In the genomic region with DNA sequence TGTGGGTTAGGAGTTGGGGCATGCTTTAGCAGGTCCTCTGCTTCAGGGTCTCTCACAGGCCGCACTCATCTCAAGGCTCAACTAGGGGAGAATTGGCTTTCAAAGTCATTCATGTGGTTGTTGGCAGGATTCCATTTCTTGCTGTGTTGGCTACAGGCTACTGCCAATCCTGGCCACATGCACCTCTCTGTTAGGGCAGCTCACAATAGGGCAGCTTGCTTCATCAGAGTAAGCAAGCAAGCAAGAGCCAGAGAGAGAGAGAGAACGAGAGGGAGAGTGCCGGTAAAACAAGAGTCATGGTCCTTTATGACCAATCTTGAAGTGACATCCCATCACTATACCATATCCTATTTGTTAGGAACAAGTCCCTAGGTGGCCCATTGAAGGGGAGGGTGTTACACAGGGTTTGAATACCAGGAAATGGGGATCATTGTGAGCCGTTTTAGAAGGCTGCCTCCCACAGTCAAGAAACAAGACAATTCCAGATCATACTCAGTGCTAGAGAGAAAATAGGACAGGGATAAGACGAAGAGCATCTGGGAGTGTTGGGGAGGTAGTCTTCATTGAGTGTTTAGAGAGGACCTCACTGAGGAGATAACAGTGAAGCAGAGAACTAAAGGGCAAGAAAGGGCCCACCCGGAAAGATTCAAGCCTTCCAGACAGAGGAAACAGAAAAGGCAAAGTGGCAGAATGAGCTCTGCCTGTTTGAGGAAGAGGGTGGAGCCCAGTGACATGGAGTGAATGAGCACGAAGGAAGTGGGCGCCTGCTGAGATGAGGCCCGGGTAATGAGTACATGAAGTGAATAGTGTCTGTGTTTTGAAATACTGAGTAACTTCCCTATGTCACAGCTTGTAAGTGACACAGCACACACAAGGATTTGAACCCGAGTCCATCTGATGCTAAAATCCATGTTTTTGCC, we compare ENCODE assay signal across 9 cellular contexts. TPM values are rescaled to one million over a fixed set of nuclear protein-coding genes. Genes with fewer than 3 reads are reported as not detected.
DNase-seq lines count a peak whose midpoint lies in the region; ATAC-seq, FAIRE-seq and TF ChIP-seq lines count a peak whose summit lies in the region.
"Had no signal": no experiment of that assay in that cellular context is flagged by ENCODE, and none has a peak within 500 bp of the region (broad histone marks: within the 10 kb centered on the region; RNA-seq: fewer than 3 reads in every experiment).

No MANE protein-coding gene starts in this region.

- DNase-seq in GF-D8 (lab: John Stamatoyannopoulos, UW) (peak; percentile 93), T-cell (peak; percentile 21 to 72 (median 49)), astrocyte (ENCODE audit: low read depth) (no peak), mucosa of descending colon (peak in 2 of 3 donors; percentile 29 to 69), LoVo (ENCODE audit: low spot score) (no peak), H7 (no peak), SW480 (ENCODE audit: low spot score) (no peak)

- no peaks in the 10 kb centered on the region for H3K36me3 Mint-ChIP-seq in T-cell
- peaks cover 1% of the 10 kb centered on the region for H3K36me3 Mint-ChIP-seq in astrocyte (ENCODE audit: low read depth, unreplicated experiment)

- no peak overlapping the region for H3K27ac ChIP-seq in astrocyte (ENCODE audit: low read depth, low read length)
- H3K27ac ChIP-seq in stomach smooth muscle (ENCODE audit: low read length) = peak overlapping the region; percentile 24

- H2AFZ ChIP-seq in astrocyte (ENCODE audit: low read depth, low read length) = peak overlapping the region; percentile 38

- H3K4me2 ChIP-seq in astrocyte (ENCODE audit: low read length) = peak overlapping the region; percentile 7

- peak overlapping the region in 2 of 3 donors; percentile 19 to 29 for H3K4me3 Mint-ChIP-seq in T-cell
- no peak overlapping the region for H3K4me3 Mint-ChIP-seq in astrocyte (ENCODE audit: unreplicated experiment)

- CTCF ChIA-PET in T-cell (lab: Charles Lee) = interaction anchor here (0.6 to 2.2 kb wide), 4 partner anchors 8 to 566 kb away, joined by 3 to 6 read pairs (median 4); no protein-coding TSS in a partner anchor

- H3K27me3 Mint-ChIP-seq in T-cell (peaks cover 0 to 2% of the 10 kb centered on the region in 2 donors), astrocyte (ENCODE audit: low read depth, unreplicated experiment) (peaks cover 2% of the 10 kb centered on the region)

- H3K79me2 ChIP-seq in astrocyte (ENCODE audit: insufficient read depth, low read length) = no peaks in the 10 kb centered on the region

- H3K9me3 Mint-ChIP-seq in T-cell = no peaks in the 10 kb centered on the region
- H3K9me3 Mint-ChIP-seq in astrocyte (ENCODE audit: unreplicated experiment) = peaks cover 7% of the 10 kb centered on the region

- POLR2A ChIA-PET in T-cell (lab: Charles Lee) = interaction anchor here (0.6 kb wide), 2 partner anchors 15 to 1478 kb away, joined by 4 to 5 read pairs; no protein-coding TSS in a partner anchor

- H3K4me1 ChIP-seq in astrocyte (ENCODE audit: insufficient read depth, low read length) = peaks cover 4% of the 10 kb centered on the region
- no peaks in the 10 kb centered on the region for H3K4me1 ChIP-seq in mucosa of descending colon (ENCODE audit: low read depth)
- H3K4me1 ChIP-seq in stomach smooth muscle (ENCODE audit: control insufficient read depth, insufficient read depth, low read length) = no peaks in the 10 kb centered on the region
- H3K4me1 ChIP-seq: body of pancreas had no signal

- H3K27ac Mint-ChIP-seq in T-cell = peak overlapping the region; percentile 82 to 84
- H3K27ac Mint-ChIP-seq in astrocyte (ENCODE audit: unreplicated experiment) = peak overlapping the region; percentile 16

- ATAC-seq in T-cell (replicated peaks in 1 of 4) = peak; percentile 97 to 98 (median 98)
- ATAC-seq in mucosa of descending colon = peak; percentile 76
- ATAC-seq: body of pancreas had no signal

- H3K4me1 Mint-ChIP-seq in T-cell (peaks cover 26 to 32% (median 31%) of the 10 kb centered on the region in 3 donors), astrocyte (ENCODE audit: low read depth, unreplicated experiment) (peaks cover 8% of the 10 kb centered on the region)

- no peaks in the 10 kb centered on the region for H3K9me3 ChIP-seq in astrocyte (ENCODE audit: insufficient read depth, low read depth, low read length)
- no peaks in the 10 kb centered on the region for H3K9me3 ChIP-seq in mucosa of descending colon
- no peaks in the 10 kb centered on the region for H3K9me3 ChIP-seq in stomach smooth muscle (ENCODE audit: control insufficient read depth in 2 of 2, low read length in 2 of 2)
- H3K9me3 ChIP-seq: body of pancreas had no signal

- H4K20me1 ChIP-seq in astrocyte (ENCODE audit: insufficient read depth, low read length) = no peaks in the 10 kb centered on the region

- no peak overlapping the region for H3K4me3 ChIP-seq in astrocyte (ENCODE audit: insufficient read depth, low read depth, low read length)
- H3K4me3 ChIP-seq in mucosa of descending colon = no peak overlapping the region
- H3K4me3 ChIP-seq in stomach smooth muscle (ENCODE audit: low read length in 2 of 2) = no peak overlapping the region
- H3K4me3 ChIP-seq in H7 (ENCODE audit: insufficient read depth, low read depth, low read length) = no peak overlapping the region
- H3K4me3 ChIP-seq: body of pancreas had no signal

- H3K9ac ChIP-seq in astrocyte (ENCODE audit: low read length) (no peak overlapping the region), stomach smooth muscle (ENCODE audit: low read length in 2 of 2) (no peak overlapping the region)

- H3K27me3 ChIP-seq in astrocyte (ENCODE audit: insufficient read depth, low read length) (no peaks in the 10 kb centered on the region), stomach smooth muscle (ENCODE audit: control insufficient read depth in 1 of 2, insufficient read depth in 2 of 2, low read length in 2 of 2) (no peaks in the 10 kb centered on the region), H7 (ENCODE audit: control insufficient read depth, insufficient read depth, low read length) (no peaks in the 10 kb centered on the region)
- H3K27me3 ChIP-seq: body of pancreas had no signal

- intact Hi-C loops in mucosa of descending colon (cut with DNase I, micrococcal nuclease) = no loop called here

- TF ChIP-seq CTCF in astrocyte (IDR thresholded peaks at IDR 0.05; ENCODE audit: insufficient read depth, low read depth, low read length) (no peak), mucosa of descending colon (IDR thresholded peaks at IDR 0.05) (no peak)

- no peak for FAIRE-seq in astrocyte (lab: Jason Lieb, UNC)

- H3K36me3 ChIP-seq in astrocyte (ENCODE audit: insufficient read depth, low read length) (no peaks in the 10 kb centered on the region), mucosa of descending colon (ENCODE audit: low read depth) (no peaks in the 10 kb centered on the region), stomach smooth muscle (ENCODE audit: control insufficient read depth in 2 of 2, insufficient read depth in 2 of 2, low read length in 2 of 2) (no peaks in the 10 kb centered on the region), H7 (replicated peaks; ENCODE audit: control insufficient read depth, insufficient read depth, low read length) (no peaks in the 10 kb centered on the region)

RNA-seq across cellular contexts. Expression of gene TLR2, which starts 32.8 kb away (rescaled TPM):
- total RNA-seq in T-cell (1 to 10 TPM; 1.1 to 2.3 (median 1.9) TPM), astrocyte (0.79 and 1.2 TPM in 2 replicates), mucosa of descending colon (10 to 100 TPM in 1 of 3 donors, 1 to 10 TPM in 2; 2.0 to 12.9 (median 7.7) TPM)
- 0.35 and 1.0 TPM in 2 replicates for total RNA-seq in H7 (2014; rRNA removed; shearing (Covaris generic))

Comparison
In these comparisons a context has a peak if more than half of its experiments do, and no peak if none do; other contexts are left out.
1. DNase-seq: peak in GF-D8 (single experiment), T-cell (34 of 34) and mucosa of descending colon (2 of 3); none in astrocyte (single experiment), LoVo (single experiment), H7 (single experiment) and SW480 (single experiment).